ENCODE assay signal across 15 cellular contexts in genomic region chr3:61829301-61830110, GRCh38.
DNase-seq lines count a peak whose midpoint lies in the region; ATAC-seq and TF ChIP-seq lines count a peak whose summit lies in the region.
"Had no signal": no experiment of that assay in that cellular context is flagged by ENCODE, and none has a peak within 500 bp of the region (broad histone marks: within the 10 kb centered on the region; RNA-seq: fewer than 3 reads in every experiment).

No MANE protein-coding gene starts in this region.

- no peak overlapping the region for H3K4me3 Mint-ChIP-seq in stimulated activated naive B cell treated with anti-CD40 and anti-IgM and Interleukin-4, amounts not matched to agents 10 μg/mL and 1 μg/mL and 100 μg/mL, for 72 hours
- H3K4me3 Mint-ChIP-seq: activated CD4-positive, alpha-beta T cell treated with anti-CD3 and anti-CD28 coated beads, Interleukin-2, amount 10 ng/mL, durations not matched to agents 7 days and 5 days; naive thymus-derived CD8-positive, alpha-beta T cell; T-helper 2 cell treated with Interferon-gamma antibody and Interleukin-4, amounts not matched to agents 5 μg/mL and 100 μg/mL, for 36 hours had no signal

- H3K27ac Mint-ChIP-seq in stimulated activated naive B cell treated with anti-CD40 and anti-IgM and Interleukin-4, amounts not matched to agents 10 μg/mL and 1 μg/mL and 100 μg/mL, for 72 hours, result no peak overlapping the region
- H3K27ac Mint-ChIP-seq: activated CD4-positive, alpha-beta T cell treated with anti-CD3 and anti-CD28 coated beads, Interleukin-2, amount 10 ng/mL, durations not matched to agents 7 days and 5 days; naive thymus-derived CD8-positive, alpha-beta T cell; T-helper 2 cell treated with Interferon-gamma antibody and Interleukin-4, amounts not matched to agents 5 μg/mL and 100 μg/mL, for 36 hours had no signal

- H3K9ac ChIP-seq in HUES48 (ENCODE audit: low read depth, low read length) (peak overlapping the region; percentile 26), stomach smooth muscle (ENCODE audit: low read length in 2 of 2) (no peak overlapping the region)

- H3K27me3 Mint-ChIP-seq in stimulated activated naive B cell treated with anti-CD40 and anti-IgM and Interleukin-4, amounts not matched to agents 10 μg/mL and 1 μg/mL and 100 μg/mL, for 72 hours, result no peaks in the 10 kb centered on the region
- H3K27me3 Mint-ChIP-seq: activated CD4-positive, alpha-beta T cell treated with anti-CD3 and anti-CD28 coated beads, Interleukin-2, amount 10 ng/mL, durations not matched to agents 7 days and 5 days had no signal

- TF ChIP-seq CTCF in coronary artery (IDR thresholded peaks at IDR 0.05), result no peak
- TF ChIP-seq CTCF in lower lobe of right lung (IDR thresholded peaks at IDR 0.05), result no peak

- no peaks in the 10 kb centered on the region for H3K36me3 ChIP-seq in HUES48 (ENCODE audit: control insufficient read depth, insufficient read depth, low read length)
- H3K36me3 ChIP-seq in lower lobe of right lung, result no peaks in the 10 kb centered on the region
- H3K36me3 ChIP-seq in stomach smooth muscle (ENCODE audit: control insufficient read depth in 2 of 2, insufficient read depth in 2 of 2, low read length in 2 of 2), result no peaks in the 10 kb centered on the region
- H3K36me3 ChIP-seq: spleen, tibial nerve had no signal

- H3K36me3 Mint-ChIP-seq in stimulated activated naive B cell treated with anti-CD40 and anti-IgM and Interleukin-4, amounts not matched to agents 10 μg/mL and 1 μg/mL and 100 μg/mL, for 72 hours, result no peaks in the 10 kb centered on the region
- H3K36me3 Mint-ChIP-seq: naive thymus-derived CD8-positive, alpha-beta T cell had no signal

- H3K9me3 ChIP-seq in HUES48 (ENCODE audit: control insufficient read depth, insufficient read depth, low read length) (no peaks in the 10 kb centered on the region), lower lobe of right lung (no peaks in the 10 kb centered on the region), stomach smooth muscle (ENCODE audit: control insufficient read depth in 2 of 2, low read length in 2 of 2) (no peaks in the 10 kb centered on the region)
- H3K9me3 ChIP-seq: spleen, tibial nerve had no signal

- no peak for DNase-seq in coronary artery (ENCODE audit: low spot score)
- DNase-seq in lower lobe of right lung, result no peak
- no peak for DNase-seq in hepatic stellate cell (ENCODE audit: low spot score)
- no peak for DNase-seq in stimulated activated naive B cell treated with anti-CD40 and anti-IgM and Interleukin-4, amounts not matched to agents 10 μg/mL and 1 μg/mL and 100 μg/mL, for 72 hours
- DNase-seq: activated CD4-positive, alpha-beta T cell treated with anti-CD3 and anti-CD28 coated beads, Interleukin-2, amount 10 ng/mL, durations not matched to agents 7 days and 5 days; naive thymus-derived CD8-positive, alpha-beta T cell; NCI-H1436; spleen had no signal

- intact Hi-C loops in lower lobe of right lung (cut with DNase I), result no loop called here

- H3K4me1 ChIP-seq in HUES48 (ENCODE audit: control insufficient read depth, insufficient read depth, low read length) (peaks cover 31% of the 10 kb centered on the region), lower lobe of right lung (peaks cover 20% of the 10 kb centered on the region), stomach smooth muscle (ENCODE audit: control insufficient read depth, insufficient read depth, low read length) (peaks cover 6% of the 10 kb centered on the region)

- H3K4me3 ChIP-seq in HUES48 (ENCODE audit: low read depth, low read length) (peak overlapping the region; percentile 19; the same call in 1 of the 2 replicates), coronary artery (peak overlapping the region; percentile 13), lower lobe of right lung (no peak overlapping the region), stomach smooth muscle (ENCODE audit: low read length in 2 of 2) (no peak overlapping the region)
- H3K4me3 ChIP-seq: spleen, tibial nerve had no signal

- no peak for ATAC-seq in lower lobe of right lung
- ATAC-seq in GM19397 (IDR thresholded peaks at IDR 0.05; ENCODE audit: unreplicated experiment), result no peak
- no peak for ATAC-seq in stimulated activated naive B cell treated with anti-CD40 and anti-IgM and Interleukin-4, amounts not matched to agents 10 μg/mL and 1 μg/mL and 100 μg/mL, for 72 hours (replicated peaks)
- no peak for ATAC-seq in GM21717 (IDR thresholded peaks at IDR 0.05; ENCODE audit: unreplicated experiment)
- ATAC-seq: naive thymus-derived CD8-positive, alpha-beta T cell had no signal

- H3K27me3 ChIP-seq in HUES48 (ENCODE audit: control insufficient read depth, insufficient read depth, low read length) (no peaks in the 10 kb centered on the region), lower lobe of right lung (ENCODE audit: low read depth) (no peaks in the 10 kb centered on the region), stomach smooth muscle (ENCODE audit: control insufficient read depth in 1 of 2, insufficient read depth in 2 of 2, low read length in 2 of 2) (no peaks in the 10 kb centered on the region)
- H3K27me3 ChIP-seq: spleen, tibial nerve had no signal

- H3K27ac ChIP-seq in HUES48 (ENCODE audit: low read depth, low read length), result peak overlapping the region; percentile 73
- peak overlapping the region; percentile 83 to 88 for H3K27ac ChIP-seq in coronary artery
- H3K27ac ChIP-seq in lower lobe of right lung, result peak overlapping the region; percentile 5
- H3K27ac ChIP-seq in stomach smooth muscle (ENCODE audit: low read length), result peak overlapping the region; percentile 7
- H3K27ac ChIP-seq: RWPE1, spleen had no signal

- H3K4me1 Mint-ChIP-seq in stimulated activated naive B cell treated with anti-CD40 and anti-IgM and Interleukin-4, amounts not matched to agents 10 μg/mL and 1 μg/mL and 100 μg/mL, for 72 hours, result no peaks in the 10 kb centered on the region
- H3K4me1 Mint-ChIP-seq: activated CD4-positive, alpha-beta T cell treated with anti-CD3 and anti-CD28 coated beads, Interleukin-2, amount 10 ng/mL, durations not matched to agents 7 days and 5 days; naive thymus-derived CD8-positive, alpha-beta T cell had no signal

- peaks cover 0 to 6% of the 10 kb centered on the region in 2 donors for H3K9me3 Mint-ChIP-seq in stimulated activated naive B cell treated with anti-CD40 and anti-IgM and Interleukin-4, amounts not matched to agents 10 μg/mL and 1 μg/mL and 100 μg/mL, for 72 hours
- H3K9me3 Mint-ChIP-seq: activated CD4-positive, alpha-beta T cell treated with anti-CD3 and anti-CD28 coated beads, Interleukin-2, amount 10 ng/mL, durations not matched to agents 7 days and 5 days; T-helper 2 cell treated with Interferon-gamma antibody and Interleukin-4, amounts not matched to agents 5 μg/mL and 100 μg/mL, for 36 hours had no signal

Comparison
In these comparisons a context has a peak if more than half of its experiments do, and no peak if none do; other contexts are left out.
1. H3K27ac ChIP-seq: peak in every context shown above with its lines; median percentile 86 in coronary artery; 73 in HUES48; 7 in stomach smooth muscle; 5 in lower lobe of right lung.
2. H3K4me3 ChIP-seq: peak in HUES48 (single experiment) and coronary artery (single experiment); none in lower lobe of right lung (single experiment) and stomach smooth muscle (0 of 2).